7 cellular contexts compared by ENCODE assay signal in genomic region chr17:1573932-1574696, GRCh38. TPM values are rescaled to one million over a fixed set of nuclear protein-coding genes. Genes with fewer than 3 reads are reported as not detected.
A peak's percentile ranks its signal among the peaks of the same experiment; 100 is the strongest.
DNase-seq lines count a peak whose midpoint lies in the region; FAIRE-seq and TF ChIP-seq lines count a peak whose summit lies in the region.

No MANE protein-coding gene starts in this region.

- peak; percentile 93 for TF ChIP-seq CTCF in GM12873 (IDR thresholded peaks at IDR 0.05; ENCODE audit: insufficient read depth, low read depth, low read length, missing control alignments)
- peak; percentile 88 for TF ChIP-seq CTCF in WERI-Rb-1 (IDR thresholded peaks at IDR 0.05; ENCODE audit: low read depth, low read length)
- peak; percentile 66 to 92 (median 90) for TF ChIP-seq CTCF in breast epithelium (IDR thresholded peaks at IDR 0.05)
- TF ChIP-seq CTCF in keratinocyte (optimal IDR thresholded peaks at IDR 0.05 in 1 of 3, IDR thresholded peaks at IDR 0.05 in 1 of 3, conservative IDR thresholded peaks at IDR 0.05 in 1 of 3; ENCODE audit: extremely low read depth in 1 of 3, insufficient read depth in 2 of 3, low read length in 3 of 3): peak; percentile 74 to 98 (median 91)

- dilution Hi-C loops in keratinocyte (cut with MboI; ENCODE audit: extremely low pct_ligation_motif_present, low sequenced_read_pairs): no loop called here

- H3K9me1 ChIP-seq in keratinocyte (ENCODE audit: control insufficient read depth, extremely low read depth, insufficient read depth, low read length): no peaks in the 10 kb centered on the region

- H3K4me1 ChIP-seq in breast epithelium: peaks cover 8 to 23% of the 10 kb centered on the region in 2 donors
- H3K4me1 ChIP-seq in keratinocyte (ENCODE audit: control insufficient read depth, extremely low read depth, insufficient read depth, low read length): peaks cover 27% of the 10 kb centered on the region

- intact Hi-C loops in breast epithelium (cut with DNase I; ENCODE audit: low total_unique reads): loop anchor here (5.0 kb wide), 1 partner anchor 53 kb away; the partner anchor contains the start of gene SLC43A2

- no peaks in the 10 kb centered on the region for H3K9me3 ChIP-seq in WERI-Rb-1 (ENCODE audit: severe bottlenecking)
- no peaks in the 10 kb centered on the region for H3K9me3 ChIP-seq in breast epithelium
- H3K9me3 ChIP-seq in keratinocyte (ENCODE audit: control insufficient read depth, low read depth, low read length): no peaks in the 10 kb centered on the region

- no peak overlapping the region for H2AFZ ChIP-seq in keratinocyte (ENCODE audit: control insufficient read depth, low read length)

- no peak overlapping the region for H3K4me3 ChIP-seq in WERI-Rb-1 (ENCODE audit: low read depth, low read length)
- H3K4me3 ChIP-seq in breast epithelium: peak overlapping the region in 1 of 3 donors; percentile 20
- no peak overlapping the region for H3K4me3 ChIP-seq in keratinocyte (ENCODE audit: control insufficient read depth in 2 of 3, extremely low read depth in 1 of 3, insufficient read depth in 2 of 3, low read depth in 1 of 3, low read length in 3 of 3)

- no peak overlapping the region for H3K4me2 ChIP-seq in keratinocyte (ENCODE audit: control insufficient read depth, extremely low read depth, insufficient read depth, low read depth, low read length)

- no peaks in the 10 kb centered on the region for H4K20me1 ChIP-seq in keratinocyte (ENCODE audit: control insufficient read depth, extremely low read depth, insufficient read depth, low read length)

- no peak for FAIRE-seq in keratinocyte (lab: Jason Lieb, UNC)

- no peak overlapping the region for H3K27ac ChIP-seq in WERI-Rb-1
- H3K27ac ChIP-seq in breast epithelium: peak overlapping the region; percentile 82 to 88
- H3K27ac ChIP-seq in keratinocyte (ENCODE audit: control insufficient read depth, insufficient read depth, low read length): no peak overlapping the region

- no peaks in the 10 kb centered on the region for H3K27me3 ChIP-seq in WERI-Rb-1 (ENCODE audit: insufficient read depth, low read depth, severe bottlenecking)
- H3K27me3 ChIP-seq in breast epithelium: no peaks in the 10 kb centered on the region
- no peaks in the 10 kb centered on the region for H3K27me3 ChIP-seq in keratinocyte (ENCODE audit: control insufficient read depth, extremely low read depth, insufficient read depth, low read length)

- peaks cover 4% of the 10 kb centered on the region; the same call in 1 of the 2 replicates for H3K36me3 ChIP-seq in WERI-Rb-1
- no peaks in the 10 kb centered on the region for H3K36me3 ChIP-seq in breast epithelium
- no peaks in the 10 kb centered on the region for H3K36me3 ChIP-seq in keratinocyte (ENCODE audit: control insufficient read depth in 2 of 2, extremely low read depth in 1 of 2, insufficient read depth in 2 of 2, low read length in 2 of 2)

- no peaks in the 10 kb centered on the region for H3K79me2 ChIP-seq in keratinocyte (ENCODE audit: control insufficient read depth, insufficient read depth, low read length)

- no peak overlapping the region for H3K9ac ChIP-seq in keratinocyte (ENCODE audit: control insufficient read depth, extremely low read depth, insufficient read depth, low read length)

- TF ChIP-seq POLR2A in breast epithelium (IDR thresholded peaks at IDR 0.05): no peak

- DNase-seq in NCI-H1105 (lab: John Stamatoyannopoulos, UW): peak; percentile 54
- DNase-seq in WERI-Rb-1: peak; percentile 75
- DNase-seq in breast epithelium (ENCODE audit: low spot score in 2 of 2): peak; percentile 76 to 87
- no peak for DNase-seq in keratinocyte (ENCODE audit: low read depth, low spot score)
- DNase-seq in stimulated activated CD4-positive, alpha-beta T cell treated with anti-CD3 and anti-CD28 coated beads, Interleukin-15, amount 100 ng/mL, for 48 hours (ENCODE audit: low read depth in 2 of 2): peak; percentile 54 to 76
- no peak for DNase-seq in NCI-H187 treated with DMSO at 0.1 percent for 48 hours (lab: John Stamatoyannopoulos, UW)

RNA-seq across cellular contexts. Expression of gene PITPNA, which starts 11.5 kb away (rescaled TPM):
- total RNA-seq in breast epithelium: 10 to 100 TPM; 24.6 to 37.7 (median 28.8) TPM
- polyA plus RNA-seq in keratinocyte: 45.2 to 80.0 TPM (median 76.5 TPM) in 3 replicates
- 94.0 TPM for polyA plus RNA-seq in keratinocyte (2011; ENCODE audit: low read depth)
- polyA plus RNA-seq in keratinocyte (2011; cell fraction: cytosol; rRNA removed): 71.2 and 85.2 TPM in 2 replicates
- 77.1 and 79.8 TPM in 2 replicates for polyA plus RNA-seq in keratinocyte (2011; cell fraction: nucleus; rRNA removed)
- 39.7 and 78.7 TPM in 2 replicates for polyA plus RNA-seq in keratinocyte (2012; ENCODE audit: low replicate concordance)
- 40.8 to 46.0 TPM (median 41.8 TPM) in 3 replicates for polyA minus RNA-seq in keratinocyte
- polyA minus RNA-seq in keratinocyte (2011; cell fraction: cytosol; rRNA and poly(A)+ RNA removed): 38.2 TPM
- 11.8 and 27.9 TPM in 2 replicates for polyA minus RNA-seq in keratinocyte (2011; cell fraction: nucleus; rRNA and poly(A)+ RNA removed)

RNA-seq across cellular contexts. Expression of gene SLC43A2, which starts 54.5 kb away (rescaled TPM):
- 10 to 100 TPM; 13.8 to 18.9 (median 14.9) TPM for total RNA-seq in breast epithelium
- polyA plus RNA-seq in keratinocyte: 12.7 to 17.0 TPM (median 13.9 TPM) in 3 replicates
- polyA plus RNA-seq in keratinocyte (2011; ENCODE audit: low read depth): 2.7 TPM
- polyA plus RNA-seq in keratinocyte (2011; cell fraction: cytosol; rRNA removed): 7.4 and 11.8 TPM in 2 replicates
- polyA plus RNA-seq in keratinocyte (2011; cell fraction: nucleus; rRNA removed): 35.3 and 40.2 TPM in 2 replicates
- 4.9 and 14.3 TPM in 2 replicates for polyA plus RNA-seq in keratinocyte (2012; ENCODE audit: low replicate concordance)
- polyA minus RNA-seq in keratinocyte: 17.8 to 39.3 TPM (median 26.5 TPM) in 3 replicates
- polyA minus RNA-seq in keratinocyte (2011; cell fraction: cytosol; rRNA and poly(A)+ RNA removed): 37.4 TPM
- polyA minus RNA-seq in keratinocyte (2011; cell fraction: nucleus; rRNA and poly(A)+ RNA removed): 38.0 and 53.4 TPM in 2 replicates

RNA-seq across cellular contexts. Expression of gene INPP5K, which starts 57.7 kb away (rescaled TPM):
- total RNA-seq in breast epithelium: 100 to 1,000 TPM in 1 of 3 donors, 10 to 100 TPM in 2; 75.2 to 177 (median 88.8) TPM
- polyA plus RNA-seq in keratinocyte: 19.9 to 28.0 TPM (median 23.0 TPM) in 3 replicates
- polyA plus RNA-seq in keratinocyte (2011; ENCODE audit: low read depth): 14.3 TPM
- polyA plus RNA-seq in keratinocyte (2011; cell fraction: cytosol; rRNA removed): 22.1 and 29.6 TPM in 2 replicates
- polyA plus RNA-seq in keratinocyte (2011; cell fraction: nucleus; rRNA removed): 24.1 and 25.9 TPM in 2 replicates
- polyA plus RNA-seq in keratinocyte (2012; ENCODE audit: low replicate concordance): 16.0 and 33.2 TPM in 2 replicates
- 28.6 to 53.5 TPM (median 41.6 TPM) in 3 replicates for polyA minus RNA-seq in keratinocyte
- 35.7 TPM for polyA minus RNA-seq in keratinocyte (2011; cell fraction: cytosol; rRNA and poly(A)+ RNA removed)
- polyA minus RNA-seq in keratinocyte (2011; cell fraction: nucleus; rRNA and poly(A)+ RNA removed): 24.8 and 28.7 TPM in 2 replicates

Comparison
In these comparisons a context has a peak if more than half of its experiments do, and no peak if none do; other contexts are left out.
1. DNase-seq: peak in NCI-H1105 (single experiment), WERI-Rb-1 (single experiment), breast epithelium (2 of 2) and stimulated activated CD4-positive, alpha-beta T cell treated with anti-CD3 and anti-CD28 coated beads, Interleukin-15, amount 100 ng/mL, for 48 hours (2 of 2); none in keratinocyte (single experiment) and NCI-H187 treated with DMSO at 0.1 percent for 48 hours (single experiment).
2. H3K27ac ChIP-seq: peak in breast epithelium (2 of 2); none in WERI-Rb-1 (single experiment) and keratinocyte (single experiment).
3. Peak in every context shown above with its lines, with median percentiles within 50 percentile points of each other: CTCF ChIP-seq.